ENCODE assay signal across 1 cellular context in the genomic region with DNA sequence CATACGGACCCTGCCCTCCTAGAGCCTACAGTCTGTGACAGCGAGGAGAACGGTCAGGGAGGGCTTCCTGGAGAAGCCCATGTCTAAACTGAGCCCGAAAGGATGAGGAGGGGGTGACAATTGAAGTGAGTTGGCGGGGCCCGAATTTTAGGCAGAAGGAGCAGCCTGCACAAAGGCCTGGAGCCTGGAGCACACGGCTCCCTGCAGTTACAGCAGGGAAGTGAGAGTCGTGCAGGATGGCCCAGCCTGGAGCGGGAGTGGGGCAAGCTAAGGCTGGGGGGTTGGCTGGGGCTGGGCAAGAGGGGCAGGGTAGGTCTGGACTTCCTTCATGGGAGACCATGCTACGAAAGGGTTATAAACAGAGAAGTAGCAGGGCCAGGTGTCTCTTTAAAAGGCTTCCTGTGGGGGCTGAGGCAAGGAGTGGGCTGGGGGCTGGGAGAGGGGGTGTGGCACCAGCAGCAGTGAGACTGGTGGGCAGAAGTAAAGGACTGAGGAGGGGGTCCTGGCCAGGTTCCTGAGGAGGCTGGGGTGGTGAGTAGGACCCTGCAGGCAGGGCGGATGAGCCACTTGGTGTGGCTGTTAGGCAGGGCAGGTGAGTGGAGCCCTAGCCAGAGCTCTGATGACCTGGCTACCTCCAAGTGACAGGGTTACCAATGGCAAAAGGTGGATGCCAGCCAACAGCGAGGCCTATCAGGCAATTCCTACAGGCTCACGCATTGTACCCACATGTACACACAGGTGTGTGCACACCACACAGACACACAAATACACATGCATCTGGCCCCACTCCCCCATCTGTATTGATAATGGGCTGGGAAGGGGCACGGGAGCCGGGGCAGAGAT.
TF ChIP-seq lines count a peak whose summit lies in the region.

No MANE protein-coding gene starts in this region.

TF ChIP-seq in GM23338, 12 proteins besides CTCF, POLR2A, EP300 and RAD21:
- TF ChIP-seq ZNF331 (CRISPR knock-in tag; IDR thresholded peaks at IDR 0.05; ENCODE audit: low read depth) = no peak
- TF ChIP-seq, protein P1, sequence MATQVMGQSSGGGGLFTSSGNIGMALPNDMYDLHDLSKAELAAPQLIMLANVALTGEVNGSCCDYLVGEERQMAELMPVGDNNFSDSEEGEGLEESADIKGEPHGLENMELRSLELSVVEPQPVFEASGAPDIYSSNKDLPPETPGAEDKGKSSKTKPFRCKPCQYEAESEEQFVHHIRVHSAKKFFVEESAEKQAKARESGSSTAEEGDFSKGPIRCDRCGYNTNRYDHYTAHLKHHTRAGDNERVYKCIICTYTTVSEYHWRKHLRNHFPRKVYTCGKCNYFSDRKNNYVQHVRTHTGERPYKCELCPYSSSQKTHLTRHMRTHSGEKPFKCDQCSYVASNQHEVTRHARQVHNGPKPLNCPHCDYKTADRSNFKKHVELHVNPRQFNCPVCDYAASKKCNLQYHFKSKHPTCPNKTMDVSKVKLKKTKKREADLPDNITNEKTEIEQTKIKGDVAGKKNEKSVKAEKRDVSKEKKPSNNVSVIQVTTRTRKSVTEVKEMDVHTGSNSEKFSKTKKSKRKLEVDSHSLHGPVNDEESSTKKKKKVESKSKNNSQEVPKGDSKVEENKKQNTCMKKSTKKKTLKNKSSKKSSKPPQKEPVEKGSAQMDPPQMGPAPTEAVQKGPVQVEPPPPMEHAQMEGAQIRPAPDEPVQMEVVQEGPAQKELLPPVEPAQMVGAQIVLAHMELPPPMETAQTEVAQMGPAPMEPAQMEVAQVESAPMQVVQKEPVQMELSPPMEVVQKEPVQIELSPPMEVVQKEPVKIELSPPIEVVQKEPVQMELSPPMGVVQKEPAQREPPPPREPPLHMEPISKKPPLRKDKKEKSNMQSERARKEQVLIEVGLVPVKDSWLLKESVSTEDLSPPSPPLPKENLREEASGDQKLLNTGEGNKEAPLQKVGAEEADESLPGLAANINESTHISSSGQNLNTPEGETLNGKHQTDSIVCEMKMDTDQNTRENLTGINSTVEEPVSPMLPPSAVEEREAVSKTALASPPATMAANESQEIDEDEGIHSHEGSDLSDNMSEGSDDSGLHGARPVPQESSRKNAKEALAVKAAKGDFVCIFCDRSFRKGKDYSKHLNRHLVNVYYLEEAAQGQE (IDR thresholded peaks at IDR 0.05; ENCODE audit: unreplicated experiment) = no peak
- no peak for TF ChIP-seq JUNB (IDR thresholded peaks at IDR 0.05; ENCODE audit: unreplicated experiment)
- TF ChIP-seq, protein P2, sequence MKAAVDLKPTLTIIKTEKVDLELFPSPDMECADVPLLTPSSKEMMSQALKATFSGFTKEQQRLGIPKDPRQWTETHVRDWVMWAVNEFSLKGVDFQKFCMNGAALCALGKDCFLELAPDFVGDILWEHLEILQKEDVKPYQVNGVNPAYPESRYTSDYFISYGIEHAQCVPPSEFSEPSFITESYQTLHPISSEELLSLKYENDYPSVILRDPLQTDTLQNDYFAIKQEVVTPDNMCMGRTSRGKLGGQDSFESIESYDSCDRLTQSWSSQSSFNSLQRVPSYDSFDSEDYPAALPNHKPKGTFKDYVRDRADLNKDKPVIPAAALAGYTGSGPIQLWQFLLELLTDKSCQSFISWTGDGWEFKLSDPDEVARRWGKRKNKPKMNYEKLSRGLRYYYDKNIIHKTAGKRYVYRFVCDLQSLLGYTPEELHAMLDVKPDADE (IDR thresholded peaks at IDR 0.05) = no peak
- TF ChIP-seq, protein P3, sequence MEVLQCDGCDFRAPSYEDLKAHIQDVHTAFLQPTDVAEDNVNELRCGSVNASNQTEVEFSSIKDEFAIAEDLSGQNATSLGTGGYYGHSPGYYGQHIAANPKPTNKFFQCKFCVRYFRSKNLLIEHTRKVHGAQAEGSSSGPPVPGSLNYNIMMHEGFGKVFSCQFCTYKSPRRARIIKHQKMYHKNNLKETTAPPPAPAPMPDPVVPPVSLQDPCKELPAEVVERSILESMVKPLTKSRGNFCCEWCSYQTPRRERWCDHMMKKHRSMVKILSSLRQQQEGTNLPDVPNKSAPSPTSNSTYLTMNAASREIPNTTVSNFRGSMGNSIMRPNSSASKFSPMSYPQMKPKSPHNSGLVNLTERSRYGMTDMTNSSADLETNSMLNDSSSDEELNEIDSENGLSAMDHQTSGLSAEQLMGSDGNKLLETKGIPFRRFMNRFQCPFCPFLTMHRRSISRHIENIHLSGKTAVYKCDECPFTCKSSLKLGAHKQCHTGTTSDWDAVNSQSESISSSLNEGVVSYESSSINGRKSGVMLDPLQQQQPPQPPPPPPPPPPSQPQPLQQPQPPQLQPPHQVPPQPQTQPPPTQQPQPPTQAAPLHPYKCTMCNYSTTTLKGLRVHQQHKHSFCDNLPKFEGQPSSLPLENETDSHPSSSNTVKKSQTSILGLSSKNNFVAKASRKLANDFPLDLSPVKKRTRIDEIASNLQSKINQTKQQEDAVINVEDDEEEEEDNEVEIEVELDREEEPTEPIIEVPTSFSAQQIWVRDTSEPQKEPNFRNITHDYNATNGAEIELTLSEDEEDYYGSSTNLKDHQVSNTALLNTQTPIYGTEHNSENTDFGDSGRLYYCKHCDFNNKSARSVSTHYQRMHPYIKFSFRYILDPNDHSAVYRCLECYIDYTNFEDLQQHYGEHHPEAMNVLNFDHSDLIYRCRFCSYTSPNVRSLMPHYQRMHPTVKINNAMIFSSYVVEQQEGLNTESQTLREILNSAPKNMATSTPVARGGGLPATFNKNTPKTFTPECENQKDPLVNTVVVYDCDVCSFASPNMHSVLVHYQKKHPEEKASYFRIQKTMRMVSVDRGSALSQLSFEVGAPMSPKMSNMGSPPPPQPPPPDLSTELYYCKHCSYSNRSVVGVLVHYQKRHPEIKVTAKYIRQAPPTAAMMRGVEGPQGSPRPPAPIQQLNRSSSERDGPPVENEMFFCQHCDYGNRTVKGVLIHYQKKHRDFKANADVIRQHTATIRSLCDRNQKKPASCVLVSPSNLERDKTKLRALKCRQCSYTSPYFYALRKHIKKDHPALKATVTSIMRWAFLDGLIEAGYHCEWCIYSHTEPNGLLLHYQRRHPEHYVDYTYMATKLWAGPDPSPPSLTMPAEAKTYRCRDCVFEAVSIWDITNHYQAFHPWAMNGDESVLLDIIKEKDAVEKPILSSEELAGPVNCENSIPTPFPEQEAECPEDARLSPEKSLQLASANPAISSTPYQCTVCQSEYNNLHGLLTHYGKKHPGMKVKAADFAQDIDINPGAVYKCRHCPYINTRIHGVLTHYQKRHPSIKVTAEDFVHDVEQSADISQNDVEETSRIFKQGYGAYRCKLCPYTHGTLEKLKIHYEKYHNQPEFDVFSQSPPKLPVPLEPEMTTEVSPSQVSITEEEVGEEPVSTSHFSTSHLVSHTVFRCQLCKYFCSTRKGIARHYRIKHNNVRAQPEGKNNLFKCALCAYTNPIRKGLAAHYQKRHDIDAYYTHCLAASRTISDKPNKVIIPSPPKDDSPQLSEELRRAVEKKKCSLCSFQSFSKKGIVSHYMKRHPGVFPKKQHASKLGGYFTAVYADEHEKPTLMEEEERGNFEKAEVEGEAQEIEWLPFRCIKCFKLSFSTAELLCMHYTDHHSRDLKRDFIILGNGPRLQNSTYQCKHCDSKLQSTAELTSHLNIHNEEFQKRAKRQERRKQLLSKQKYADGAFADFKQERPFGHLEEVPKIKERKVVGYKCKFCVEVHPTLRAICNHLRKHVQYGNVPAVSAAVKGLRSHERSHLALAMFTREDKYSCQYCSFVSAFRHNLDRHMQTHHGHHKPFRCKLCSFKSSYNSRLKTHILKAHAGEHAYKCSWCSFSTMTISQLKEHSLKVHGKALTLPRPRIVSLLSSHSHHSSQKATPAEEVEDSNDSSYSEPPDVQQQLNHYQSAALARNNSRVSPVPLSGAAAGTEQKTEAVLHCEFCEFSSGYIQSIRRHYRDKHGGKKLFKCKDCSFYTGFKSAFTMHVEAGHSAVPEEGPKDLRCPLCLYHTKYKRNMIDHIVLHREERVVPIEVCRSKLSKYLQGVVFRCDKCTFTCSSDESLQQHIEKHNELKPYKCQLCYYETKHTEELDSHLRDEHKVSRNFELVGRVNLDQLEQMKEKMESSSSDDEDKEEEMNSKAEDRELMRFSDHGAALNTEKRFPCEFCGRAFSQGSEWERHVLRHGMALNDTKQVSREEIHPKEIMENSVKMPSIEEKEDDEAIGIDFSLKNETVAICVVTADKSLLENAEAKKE (CRISPR knock-in tag; IDR thresholded peaks at IDR 0.05) = no peak
- no peak for TF ChIP-seq ZNF114 (CRISPR knock-in tag; IDR thresholded peaks at IDR 0.05)
- no peak for TF ChIP-seq EZH2 (IDR thresholded peaks at IDR 0.05; ENCODE audit: low read depth, unreplicated experiment)
TF ChIP-seq in GM23338: peak in this region for 0.
